Comparison of ENCODE assay signal across 27 cellular contexts in the genomic region with DNA sequence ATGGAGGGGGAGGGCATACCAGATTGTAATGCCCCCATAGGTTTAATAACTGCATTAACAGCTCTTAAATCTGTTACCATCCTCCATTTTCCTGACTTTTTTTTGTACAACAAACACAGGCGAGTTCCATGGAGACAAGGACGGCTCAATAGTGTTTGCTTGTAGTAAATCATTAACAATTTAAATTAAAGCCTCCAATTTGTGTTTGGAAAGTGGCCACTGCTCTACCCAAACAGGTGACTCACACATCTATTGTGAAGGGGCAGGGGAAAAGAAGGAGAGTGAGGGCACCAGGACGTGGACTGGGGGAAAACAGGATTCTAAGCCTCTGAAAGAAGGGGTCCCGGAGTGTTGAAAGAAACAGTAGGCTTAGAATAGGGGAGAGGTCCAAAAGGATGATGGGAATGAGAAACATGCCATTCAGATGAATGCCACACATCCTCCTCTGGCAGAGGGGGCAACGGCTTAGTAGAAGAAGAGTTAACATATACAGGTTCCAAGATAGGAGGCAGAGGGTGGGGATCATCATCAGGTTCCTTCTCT. TPM values are rescaled to one million over a fixed set of nuclear protein-coding genes. Genes with fewer than 3 reads are reported as not detected.
"Had no signal": no experiment of that assay in that cellular context is flagged by ENCODE, and none has a peak within 500 bp of the region (broad histone marks: within the 10 kb centered on the region; RNA-seq: fewer than 3 reads in every experiment).

No MANE protein-coding gene starts in this region.

- H3K27ac Mint-ChIP-seq: activated CD4-positive, alpha-beta T cell treated with anti-CD3 and anti-CD28 coated beads, Interleukin-2, amount 10 ng/mL, durations not matched to agents 24 days and 14 days; activated naive CD8-positive, alpha-beta T cell treated with anti-CD3 and anti-CD28 coated beads for 36 hours; activated T-helper 1 cell treated with anti-CD3 and anti-CD28 coated beads, Interleukin-12 subunit alpha, Interleukin-12 subunit beta, Interleukin-2, Interleukin-4 antibody, amounts not matched to agents 30 ng/mL and 10 ng/mL and 1 ng/mL, durations not matched to agents 14 hours and 24 hours and 36 hours; mesothelial cell of epicardium had no signal

- H3K36me3 ChIP-seq: brain microvascular endothelial cell, esophagus squamous epithelium, sigmoid colon, tibial artery, vagina had no signal

- H3K27me3 ChIP-seq: brain microvascular endothelial cell, esophagus squamous epithelium, sigmoid colon, tibial artery, vagina had no signal

- H3K4me1 ChIP-seq: sigmoid colon, tibial artery, vagina had no signal

- H3K4me3 ChIP-seq: esophagus squamous epithelium, lung, sigmoid colon, tibial artery, vagina had no signal

- FAIRE-seq: endothelial cell of umbilical vein, TTC549 had no signal

- DNase-seq: activated CD4-positive, alpha-beta T cell treated with anti-CD3 and anti-CD28 coated beads, Interleukin-2, amount 10 ng/mL, durations not matched to agents 24 days and 14 days; activated CD4-positive, CD25-positive, alpha-beta regulatory T cell; activated CD8-positive, alpha-beta memory T cell treated with anti-CD3 and anti-CD28 coated beads, Interleukin-2, amount 50 U/mL, for 48 hours; activated naive CD8-positive, alpha-beta T cell treated with anti-CD3 and anti-CD28 coated beads for 36 hours; amygdala; brain microvascular endothelial cell; cortex of kidney; effector CD4-positive, alpha-beta T cell; esophagus squamous epithelium; hippocampal formation; sigmoid colon; stimulated activated CD4-positive, alpha-beta T cell treated with anti-CD3 and anti-CD28 coated beads, Interleukin-1b, Interleukin-23, amount 100 ng/mL, for 48 hours; T-helper 2 cell; tibial artery had no signal

- H3K4me1 Mint-ChIP-seq: activated CD4-positive, alpha-beta T cell treated with anti-CD3 and anti-CD28 coated beads, Interleukin-2, amount 10 ng/mL, durations not matched to agents 24 days and 14 days; activated naive CD8-positive, alpha-beta T cell treated with anti-CD3 and anti-CD28 coated beads for 36 hours; central memory CD8-positive, alpha-beta T cell; mesothelial cell of epicardium; neural crest cell had no signal

- H3K36me3 Mint-ChIP-seq: activated naive CD8-positive, alpha-beta T cell treated with anti-CD3 and anti-CD28 coated beads for 36 hours; mesothelial cell of epicardium had no signal

- H3K4me3 Mint-ChIP-seq: activated CD4-positive, alpha-beta T cell treated with anti-CD3 and anti-CD28 coated beads, Interleukin-2, amount 10 ng/mL, durations not matched to agents 24 days and 14 days; activated naive CD8-positive, alpha-beta T cell treated with anti-CD3 and anti-CD28 coated beads for 36 hours; activated T-helper 1 cell treated with anti-CD3 and anti-CD28 coated beads, Interleukin-12 subunit alpha, Interleukin-12 subunit beta, Interleukin-2, Interleukin-4 antibody, amounts not matched to agents 30 ng/mL and 10 ng/mL and 1 ng/mL, durations not matched to agents 14 hours and 24 hours and 36 hours; central memory CD8-positive, alpha-beta T cell; mesothelial cell of epicardium; neural crest cell had no signal

- H3K9me3 ChIP-seq: esophagus squamous epithelium, sigmoid colon, tibial artery, vagina had no signal

- H3K9me3 Mint-ChIP-seq: activated CD4-positive, alpha-beta T cell treated with anti-CD3 and anti-CD28 coated beads, Interleukin-2, amount 10 ng/mL, durations not matched to agents 24 days and 14 days; activated naive CD8-positive, alpha-beta T cell treated with anti-CD3 and anti-CD28 coated beads for 36 hours; activated T-helper 1 cell treated with anti-CD3 and anti-CD28 coated beads, Interleukin-12 subunit alpha, Interleukin-12 subunit beta, Interleukin-2, Interleukin-4 antibody, amounts not matched to agents 30 ng/mL and 10 ng/mL and 1 ng/mL, durations not matched to agents 14 hours and 24 hours and 36 hours; central memory CD8-positive, alpha-beta T cell; neural crest cell had no signal

- H3K27ac ChIP-seq: brain microvascular endothelial cell, esophagus squamous epithelium, sigmoid colon, tibial artery, vagina had no signal

RNA-seq across cellular contexts. Expression of a gene that starts 6.9 kb away (rescaled TPM):
- total RNA-seq: activated CD4-positive, alpha-beta T cell treated with anti-CD3 and anti-CD28 coated beads, Interleukin-2, amount 10 ng/mL, durations not matched to agents 24 days and 14 days; activated naive CD8-positive, alpha-beta T cell treated with anti-CD3 and anti-CD28 coated beads for 36 hours; activated T-helper 1 cell treated with anti-CD3 and anti-CD28 coated beads, Interleukin-12 subunit alpha, Interleukin-12 subunit beta, Interleukin-2, Interleukin-4 antibody, amounts not matched to agents 30 ng/mL and 10 ng/mL and 1 ng/mL, durations not matched to agents 14 hours and 24 hours and 36 hours; endothelial cell of umbilical vein; esophagus squamous epithelium; fibroblast of villous mesenchyme; glomerular endothelial cell; kidney epithelial cell; lung; mesothelial cell of epicardium; neural crest cell; osteoblast; pulmonary artery endothelial cell; sigmoid colon; vagina had no signal
- polyA plus RNA-seq: endothelial cell of umbilical vein, lung had no signal

RNA-seq across cellular contexts. Expression of a gene that starts 43.8 kb away (rescaled TPM):
- total RNA-seq: activated CD4-positive, alpha-beta T cell treated with anti-CD3 and anti-CD28 coated beads, Interleukin-2, amount 10 ng/mL, durations not matched to agents 24 days and 14 days; activated T-helper 1 cell treated with anti-CD3 and anti-CD28 coated beads, Interleukin-12 subunit alpha, Interleukin-12 subunit beta, Interleukin-2, Interleukin-4 antibody, amounts not matched to agents 30 ng/mL and 10 ng/mL and 1 ng/mL, durations not matched to agents 14 hours and 24 hours and 36 hours; osteoblast had no signal
